8 cellular contexts compared by ENCODE assay signal in genomic region chr2:209423562-209424541, GRCh38. TPM values are rescaled to one million over a fixed set of nuclear protein-coding genes. Genes with fewer than 3 reads are reported as not detected.
DNase-seq lines count a peak whose midpoint lies in the region; ATAC-seq and TF ChIP-seq lines count a peak whose summit lies in the region.

Gene MAP2, plus strand, starts transcription at chr2:209424047. Its CDS starts 229,124 bp downstream, at chr2:209653171.

- CTCF ChIA-PET in activated CD8-positive, alpha-beta T cell treated with anti-CD3 and anti-CD28 coated beads for 36 hours (lab: Charles Lee), result interaction anchor here (0.6 to 2.6 kb wide), 3 partner anchors 10 to 780 kb away, joined by 3 to 13 read pairs (median 3); no protein-coding TSS in a partner anchor

- H3K4me1 Mint-ChIP-seq in activated CD8-positive, alpha-beta T cell treated with anti-CD3 and anti-CD28 coated beads for 36 hours (ENCODE audit: low read depth), result peaks cover 10% of the 10 kb centered on the region

- H3K36me3 ChIP-seq in BLaER1 treated with 17β-estradiol and CSF1 and Interleukin-3, amounts not matched to agents 10 nM and 100 nM, result no peaks in the 10 kb centered on the region
- H3K36me3 ChIP-seq in ectodermal cell (ENCODE audit: control insufficient read depth, insufficient read depth, low read length) (no peaks in the 10 kb centered on the region), lung (ENCODE audit: control insufficient read depth in 2 of 2, insufficient read depth in 2 of 2, low read length in 2 of 2) (no peaks in the 10 kb centered on the region)

- no peaks in the 10 kb centered on the region for H3K36me3 Mint-ChIP-seq in activated CD8-positive, alpha-beta T cell treated with anti-CD3 and anti-CD28 coated beads for 36 hours (ENCODE audit: low read depth)

- H3K9ac ChIP-seq in BLaER1 treated with 17β-estradiol and CSF1 and Interleukin-3, amounts not matched to agents 10 nM and 100 nM, result peak within 1 kb of the TSS; percentile 58 to 81 (median 71)

- peaks cover 21% of the 10 kb centered on the region for H3K27me3 Mint-ChIP-seq in activated CD8-positive, alpha-beta T cell treated with anti-CD3 and anti-CD28 coated beads for 36 hours

- POLR2A ChIA-PET in activated CD8-positive, alpha-beta T cell treated with anti-CD3 and anti-CD28 coated beads for 36 hours (lab: Charles Lee), result no interaction called here

- no peaks in the 10 kb centered on the region for H4K20me1 ChIP-seq in BLaER1 treated with 17β-estradiol and CSF1 and Interleukin-3, amounts not matched to agents 10 nM and 100 nM

- intact Hi-C loops in activated CD8-positive, alpha-beta T cell treated with anti-CD3 and anti-CD28 coated beads for 36 hours (cut with micrococcal nuclease), result loop anchor here (10.0 kb wide), 2 partner anchors 89 to 131 kb away; no protein-coding TSS in a partner anchor

- TF ChIP-seq CTCF in activated CD8-positive, alpha-beta T cell treated with anti-CD3 and anti-CD28 coated beads for 36 hours (IDR thresholded peaks at IDR 0.05), result peak; percentile 66
- TF ChIP-seq CTCF in lung (IDR thresholded peaks at IDR 0.05; ENCODE audit: control extremely low read depth, extremely low read depth), result peak; percentile 85

- ATAC-seq in GM19397 (IDR thresholded peaks at IDR 0.05; ENCODE audit: unreplicated experiment) (peak; percentile 99), HG03520 (IDR thresholded peaks at IDR 0.05; ENCODE audit: unreplicated experiment) (peak; percentile 98), lung (ENCODE audit: insufficient read depth, low FRiP score) (peak; percentile 98)
- peak; percentile 98 for ATAC-seq in activated CD8-positive, alpha-beta T cell treated with anti-CD3 and anti-CD28 coated beads for 36 hours

- H3K4me1 ChIP-seq in BLaER1 treated with 17β-estradiol and CSF1 and Interleukin-3, amounts not matched to agents 10 nM and 100 nM, result peaks cover 13 to 23% (median 17%) of the 10 kb centered on the region in 10 experiments; a peak in 19 of 20 replicates
- H3K4me1 ChIP-seq in ectodermal cell (ENCODE audit: control insufficient read depth, insufficient read depth, low read length) (peaks cover 11% of the 10 kb centered on the region), lung (ENCODE audit: control insufficient read depth in 2 of 2, insufficient read depth in 2 of 2, low read length in 2 of 2) (peaks cover 0 to 3% of the 10 kb centered on the region in 2 donors)

- peak within 1 kb of the TSS; percentile 55 to 92 (median 81) for H3K4me3 ChIP-seq in BLaER1 treated with 17β-estradiol and CSF1 and Interleukin-3, amounts not matched to agents 10 nM and 100 nM
- H3K4me3 ChIP-seq in ectodermal cell (ENCODE audit: insufficient read depth, low read depth, low read length) (peak within 1 kb of the TSS; percentile 92), lung (peak within 1 kb of the TSS; percentile 51)

- H3K27me3 ChIP-seq in BLaER1 treated with 17β-estradiol and CSF1 and Interleukin-3, amounts not matched to agents 10 nM and 100 nM, result no peaks in the 10 kb centered on the region
- H3K27me3 ChIP-seq in ectodermal cell (ENCODE audit: control insufficient read depth, insufficient read depth, low read length, poor library complexity, severe bottlenecking) (no peaks in the 10 kb centered on the region), lung (ENCODE audit: control insufficient read depth, insufficient read depth) (no peaks in the 10 kb centered on the region)

- H3K4me2 ChIP-seq in BLaER1 treated with 17β-estradiol and CSF1 and Interleukin-3, amounts not matched to agents 10 nM and 100 nM, result peak within 1 kb of the TSS; percentile 92 to 99 (median 98)

- no peak within 1 kb of the TSS for H3K27ac Mint-ChIP-seq in activated CD8-positive, alpha-beta T cell treated with anti-CD3 and anti-CD28 coated beads for 36 hours

- peak; percentile 16 for DNase-seq in NCI-H524 treated with DMSO at 0.1 percent for 48 hours (lab: John Stamatoyannopoulos, UW)
- DNase-seq in activated CD8-positive, alpha-beta T cell treated with anti-CD3 and anti-CD28 coated beads for 36 hours, result peak; percentile 66
- peak; percentile 81 for DNase-seq in lung (ENCODE audit: low spot score)
- DNase-seq in stimulated activated CD4-positive, alpha-beta T cell treated with anti-CD3 and anti-CD28 coated beads, TNF-alpha, amount 100 ng/mL, for 1 hour (ENCODE audit: low read depth in 3 of 3, low spot score in 1 of 3), result peak in 2 of 3 donors; percentile 22 to 43

- no peaks in the 10 kb centered on the region for H3K9me3 ChIP-seq in BLaER1 treated with 17β-estradiol and CSF1 and Interleukin-3, amounts not matched to agents 10 nM and 100 nM (replicated peaks in 1 of 11)
- no peaks in the 10 kb centered on the region for H3K9me3 ChIP-seq in ectodermal cell (ENCODE audit: control insufficient read depth, low read length)
- no peaks in the 10 kb centered on the region for H3K9me3 ChIP-seq in lung (ENCODE audit: control insufficient read depth in 2 of 2, insufficient read depth in 1 of 2, low read length in 1 of 2)

- no peaks in the 10 kb centered on the region for H3K9me3 Mint-ChIP-seq in activated CD8-positive, alpha-beta T cell treated with anti-CD3 and anti-CD28 coated beads for 36 hours

- peak within 1 kb of the TSS; percentile 46 for H3K4me3 Mint-ChIP-seq in activated CD8-positive, alpha-beta T cell treated with anti-CD3 and anti-CD28 coated beads for 36 hours

- 3% methylated on average over 80 of the region's 80 CpGs for WGBS in ectodermal cell, 2 experiments
- 2 to 3% methylated on average over 45 to 80 of the region's 80 CpGs for WGBS in lung, 2 donors

- H3K27ac ChIP-seq in BLaER1 treated with 17β-estradiol and CSF1 and Interleukin-3, amounts not matched to agents 10 nM and 100 nM, result peak within 1 kb of the TSS in 9 of 11 experiments; percentile 36 to 68 (median 47); a peak in 18 of 22 replicates
- peak within 1 kb of the TSS; percentile 45 for H3K27ac ChIP-seq in ectodermal cell (ENCODE audit: insufficient read depth, low read depth, low read length, poor library complexity, severe bottlenecking)
- peak within 1 kb of the TSS in 1 of 2 donors; percentile 62 for H3K27ac ChIP-seq in lung (ENCODE audit: low read depth in 1 of 2, low read length in 1 of 2)

RNA-seq across cellular contexts. Expression of gene MAP2, which starts in this region (rescaled TPM):
- not detected for total RNA-seq in activated CD8-positive, alpha-beta T cell treated with anti-CD3 and anti-CD28 coated beads for 36 hours
- polyA plus RNA-seq in ectodermal cell (2013, experiment 1 of 4), result 300 TPM
- 295 TPM for polyA plus RNA-seq in ectodermal cell (2013, experiment 2 of 4)
- 188 TPM for polyA plus RNA-seq in ectodermal cell (2013, experiment 3 of 4)
- polyA plus RNA-seq in ectodermal cell (2013, experiment 4 of 4), result 215 TPM
- 10 to 100 TPM; 10.6 to 18.7 TPM for total RNA-seq in lung
- polyA plus RNA-seq in lung, result 1 to 10 TPM; 6.5 to 8.5 TPM

Comparison
In these comparisons a context has a peak if more than half of its experiments do, and no peak if none do; other contexts are left out.
1. RNA of gene MAP2 (total RNA-seq): 10.6 to 18.7 TPM in lung; not detected in activated CD8-positive, alpha-beta T cell treated with anti-CD3 and anti-CD28 coated beads for 36 hours; every median in the first group is over 4 times any median in the second.
2. Peak in DNase-seq and ATAC-seq in activated CD8-positive, alpha-beta T cell treated with anti-CD3 and anti-CD28 coated beads for 36 hours; RNA of the gene not detected or under 1 TPM.
3. DNase-seq: peak in every context shown above with its lines; median percentile 81 in lung; 66 in activated CD8-positive, alpha-beta T cell treated with anti-CD3 and anti-CD28 coated beads for 36 hours; 32 in stimulated activated CD4-positive, alpha-beta T cell treated with anti-CD3 and anti-CD28 coated beads, TNF-alpha, amount 100 ng/mL, for 1 hour; 16 in NCI-H524 treated with DMSO at 0.1 percent for 48 hours.
4. Peak in every context shown above with its lines, with median percentiles within 50 percentile points of each other: H3K4me3 ChIP-seq and ATAC-seq.